Comparison of ENCODE assay signal across 8 cellular contexts in the genomic region with DNA sequence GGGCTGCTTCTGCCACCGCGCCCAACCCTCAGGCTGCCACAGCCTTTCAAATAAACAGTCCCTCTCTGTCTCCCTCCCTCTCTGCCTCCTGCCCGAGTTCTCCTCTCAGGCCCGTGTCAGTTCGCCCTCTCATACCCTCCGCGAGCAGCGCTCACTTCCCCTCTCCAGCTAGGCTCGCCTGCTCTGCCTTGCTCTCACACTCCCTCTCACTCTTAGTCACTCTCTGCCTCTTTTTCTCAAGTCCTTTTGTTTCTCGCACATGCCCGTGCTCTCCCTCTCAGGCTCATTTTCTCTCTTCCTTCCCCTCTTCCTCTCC.
DNase-seq lines count a peak whose midpoint lies in the region; ATAC-seq and TF ChIP-seq lines count a peak whose summit lies in the region.

No MANE protein-coding gene starts in this region.

- H3K4me1 Mint-ChIP-seq in central memory CD8-positive, alpha-beta T cell, result peaks cover 31% of the 10 kb centered on the region

- peak overlapping the region; percentile 94 for H3K4me3 Mint-ChIP-seq in central memory CD8-positive, alpha-beta T cell

- no peak overlapping the region for H3K27ac Mint-ChIP-seq in central memory CD8-positive, alpha-beta T cell (ENCODE audit: low read depth)

- ATAC-seq in HG02870 (IDR thresholded peaks at IDR 0.05; ENCODE audit: unreplicated experiment), result peak; percentile 52
- ATAC-seq in central memory CD8-positive, alpha-beta T cell (replicated peaks; ENCODE audit: extremely low read depth, poor library complexity, severe bottlenecking), result no peak

- DNase-seq in GM10248 (ENCODE audit: extremely low spot score), result peak; percentile 60
- peak; percentile 50 for DNase-seq in RPMI8226
- DNase-seq in central memory CD8-positive, alpha-beta T cell (ENCODE audit: low spot score in 2 of 2), result no peak
- DNase-seq in left kidney (ENCODE audit: low read depth, low spot score), result peak; percentile 68
- peak; percentile 9 for DNase-seq in stimulated activated CD4-positive, alpha-beta T cell treated with anti-CD3 and anti-CD28 coated beads, Interleukin-4, amount 100 ng/mL, for 24 hours
- no peak for DNase-seq in NK-92 (lab: John Stamatoyannopoulos, UW; ENCODE audit: unreplicated experiment)
- no peak for DNase-seq in activated gamma-delta T cell (lab: John Stamatoyannopoulos, UW)

- TF ChIP-seq CTCF in GM10248 (IDR thresholded peaks at IDR 0.05; ENCODE audit: control extremely low read depth, extremely low read depth, low read depth, missing control alignments), result no peak

- no peaks in the 10 kb centered on the region for H3K27me3 Mint-ChIP-seq in central memory CD8-positive, alpha-beta T cell

- POLR2A ChIA-PET in GM10248 (lab: Yijun Ruan, JAX), result no interaction called here

- H3K9me3 Mint-ChIP-seq in central memory CD8-positive, alpha-beta T cell, result no peaks in the 10 kb centered on the region

- peaks cover 3% of the 10 kb centered on the region for H3K36me3 Mint-ChIP-seq in central memory CD8-positive, alpha-beta T cell (ENCODE audit: insufficient read depth)

- CTCF ChIA-PET in GM10248 (lab: Yijun Ruan, JAX), result no interaction called here

Comparison
In these comparisons a context has a peak if more than half of its experiments do, and no peak if none do; other contexts are left out.
1. DNase-seq: peak in GM10248 (single experiment), RPMI8226 (single experiment), left kidney (single experiment) and stimulated activated CD4-positive, alpha-beta T cell treated with anti-CD3 and anti-CD28 coated beads, Interleukin-4, amount 100 ng/mL, for 24 hours (single experiment); none in central memory CD8-positive, alpha-beta T cell (0 of 2), NK-92 (single experiment) and activated gamma-delta T cell (single experiment).